ENCODE assay signal across 12 cellular contexts in the genomic region with DNA sequence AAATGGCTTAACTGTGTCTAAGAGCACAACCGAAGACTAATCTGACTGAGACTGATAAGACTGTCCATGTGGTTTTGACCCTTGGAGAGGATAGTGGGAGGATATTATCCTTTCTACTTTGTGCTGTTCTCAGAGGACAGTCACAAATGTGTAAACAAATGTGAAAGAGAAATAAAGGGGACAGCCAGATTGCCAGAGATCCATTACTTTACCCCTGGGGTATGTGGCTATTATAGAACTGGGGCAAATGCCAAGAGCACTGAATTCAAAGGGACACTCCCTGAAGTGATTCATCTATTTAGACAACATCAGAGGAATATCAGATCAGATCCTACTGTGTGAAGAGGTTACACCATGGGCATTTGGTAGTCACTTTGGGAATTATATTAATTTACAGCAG.
A peak's percentile ranks its signal among the peaks of the same experiment; 100 is the strongest.
DNase-seq lines count a peak whose midpoint lies in the region; ATAC-seq, FAIRE-seq and TF ChIP-seq lines count a peak whose summit lies in the region.
"Had no signal": no experiment of that assay in that cellular context is flagged by ENCODE, and none has a peak within 500 bp of the region (broad histone marks: within the 10 kb centered on the region; RNA-seq: fewer than 3 reads in every experiment).

No MANE protein-coding gene starts in this region.

- peak; percentile 17 to 60 for DNase-seq in A549 (ENCODE audit: low read depth in 1 of 2, low spot score in 1 of 2)
- peak; percentile 22 for DNase-seq in HPDE6-E6E7 (ENCODE audit: extremely low spot score)
- no peak for DNase-seq in glutamatergic neuron
- no peak for DNase-seq in amygdala (lab: John Stamatoyannopoulos, UW)
- DNase-seq in AML-193 (lab: John Stamatoyannopoulos, UW): no peak
- DNase-seq: activated T-cell treated with anti-CD3 and anti-CD28 coated beads, Interleukin-2, amount 50 U/mL, for 1 hour; KG1; spleen had no signal

- no peaks in the 10 kb centered on the region for H3K27me3 Mint-ChIP-seq in glutamatergic neuron (ENCODE audit: unreplicated experiment)

- CTCF ChIA-PET in A549 (lab: Yijun Ruan, JAX): no interaction called here

- 9% methylated on average over 1 of the region's 1 CpG for WGBS in A549 (ENCODE audit: missing lambda C conversion rate)

- no peak overlapping the region for H3K4me3 Mint-ChIP-seq in glutamatergic neuron (ENCODE audit: unreplicated experiment)

- peak overlapping the region; percentile 19 for H3K27ac Mint-ChIP-seq in glutamatergic neuron (ENCODE audit: unreplicated experiment)

- TF ChIP-seq CTCF in A549 (IDR thresholded peaks at IDR 0.05) (no peak), glutamatergic neuron (IDR thresholded peaks at IDR 0.05; ENCODE audit: partially characterized antibody, unreplicated experiment) (no peak)

- H3K4me1 Mint-ChIP-seq in glutamatergic neuron (ENCODE audit: low read depth, unreplicated experiment): peaks cover 15% of the 10 kb centered on the region

- peak overlapping the region; percentile 8 to 39; a peak in 1 of 6 replicates for H3K27ac ChIP-seq in A549
- H3K27ac ChIP-seq: VCaP had no signal

- no peaks in the 10 kb centered on the region for H3K9me3 ChIP-seq in A549
- H3K9me3 ChIP-seq: spleen had no signal

- peak in 1 of 2 experiments; percentile 44; a peak in 1 of 5 replicates for TF ChIP-seq EP300 in A549 (IDR thresholded peaks at IDR 0.05)

- H3K4me2 ChIP-seq in A549: peak overlapping the region; percentile 67

- TF ChIP-seq POLR2A in A549 (IDR thresholded peaks at IDR 0.05; ENCODE audit: low read length): no peak

- no peaks in the 10 kb centered on the region for H3K9me3 Mint-ChIP-seq in glutamatergic neuron (ENCODE audit: unreplicated experiment)

- POLR2A ChIA-PET in A549 (lab: Yijun Ruan, JAX): no interaction called here

- no peak overlapping the region for H3K4me3 ChIP-seq in A549
- H3K4me3 ChIP-seq: spleen had no signal

- no peaks in the 10 kb centered on the region for H3K36me3 Mint-ChIP-seq in glutamatergic neuron (ENCODE audit: unreplicated experiment)

- ATAC-seq in A549 (peak; percentile 77 to 89; a peak in 5 of 6 replicates), SK-N-SH treated with all-trans-retinoic acid at 6 μM for 48 hours (peak; percentile 43; the same call in 2 of the 3 replicates), GM21528 (IDR thresholded peaks at IDR 0.05; ENCODE audit: low FRiP score, unreplicated experiment) (no peak), GM21526 (IDR thresholded peaks at IDR 0.05; ENCODE audit: low FRiP score, unreplicated experiment) (no peak)

- FAIRE-seq in A549 (lab: Jason Lieb, UNC): peak; percentile 86

- peaks cover 17% of the 10 kb centered on the region for H3K4me1 ChIP-seq in A549
- H3K4me1 ChIP-seq: spleen had no signal

- TF ChIP-seq RAD21 in A549 (conservative IDR thresholded peaks at IDR 0.05 in 1 of 2, IDR thresholded peaks at IDR 0.05 in 1 of 2): no peak

TF ChIP-seq in A549, 52 proteins besides CTCF, POLR2A, EP300 and RAD21:
- peak; percentile 23 to 53; a peak in 1 of 5 replicates for TF ChIP-seq JUN (IDR thresholded peaks at IDR 0.05)
- no peak for TF ChIP-seq TP53 (CRISPR knock-in tag; IDR thresholded peaks at IDR 0.05)
- TF ChIP-seq GATA3 (IDR thresholded peaks at IDR 0.05; ENCODE audit: borderline replicate concordance): peak; percentile 72
- peak; percentile 48; the same call in 1 of the 2 replicates for TF ChIP-seq FOSL2 (IDR thresholded peaks at IDR 0.05)
- TF ChIP-seq FOSL2 (CRISPR knock-in tag; IDR thresholded peaks at IDR 0.05): peak; percentile 56
- TF ChIP-seq, protein P1, sequence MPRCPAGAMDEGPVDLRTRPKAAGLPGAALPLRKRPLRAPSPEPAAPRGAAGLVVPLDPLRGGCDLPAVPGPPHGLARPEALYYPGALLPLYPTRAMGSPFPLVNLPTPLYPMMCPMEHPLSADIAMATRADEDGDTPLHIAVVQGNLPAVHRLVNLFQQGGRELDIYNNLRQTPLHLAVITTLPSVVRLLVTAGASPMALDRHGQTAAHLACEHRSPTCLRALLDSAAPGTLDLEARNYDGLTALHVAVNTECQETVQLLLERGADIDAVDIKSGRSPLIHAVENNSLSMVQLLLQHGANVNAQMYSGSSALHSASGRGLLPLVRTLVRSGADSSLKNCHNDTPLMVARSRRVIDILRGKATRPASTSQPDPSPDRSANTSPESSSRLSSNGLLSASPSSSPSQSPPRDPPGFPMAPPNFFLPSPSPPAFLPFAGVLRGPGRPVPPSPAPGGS (IDR thresholded peaks at IDR 0.05): 0 out of 3 replicates have a peak, but pooled peaks have one; percentile 48
- TF ChIP-seq JUNB (IDR thresholded peaks at IDR 0.05): peak; percentile 72
- no peak for TF ChIP-seq EHMT2 (IDR thresholded peaks at IDR 0.05; ENCODE audit: low read depth)

TF ChIP-seq in SK-N-SH treated with all-trans-retinoic acid at 6 μM for 48 hours, 23 proteins besides CTCF, POLR2A, EP300 and RAD21:
- no peak for TF ChIP-seq TCF4 (CRISPR knock-in tag; IDR thresholded peaks at IDR 0.05; ENCODE audit: borderline replicate concordance)
- TF ChIP-seq ISL1 (CRISPR knock-in tag; IDR thresholded peaks at IDR 0.05): peak; percentile 77
- TF ChIP-seq SNAI2 (CRISPR knock-in tag; IDR thresholded peaks at IDR 0.05): no peak
- TF ChIP-seq ARNTL (CRISPR knock-in tag; IDR thresholded peaks at IDR 0.05; ENCODE audit: borderline replicate concordance, low read depth): no peak
- TF ChIP-seq, protein P2, sequence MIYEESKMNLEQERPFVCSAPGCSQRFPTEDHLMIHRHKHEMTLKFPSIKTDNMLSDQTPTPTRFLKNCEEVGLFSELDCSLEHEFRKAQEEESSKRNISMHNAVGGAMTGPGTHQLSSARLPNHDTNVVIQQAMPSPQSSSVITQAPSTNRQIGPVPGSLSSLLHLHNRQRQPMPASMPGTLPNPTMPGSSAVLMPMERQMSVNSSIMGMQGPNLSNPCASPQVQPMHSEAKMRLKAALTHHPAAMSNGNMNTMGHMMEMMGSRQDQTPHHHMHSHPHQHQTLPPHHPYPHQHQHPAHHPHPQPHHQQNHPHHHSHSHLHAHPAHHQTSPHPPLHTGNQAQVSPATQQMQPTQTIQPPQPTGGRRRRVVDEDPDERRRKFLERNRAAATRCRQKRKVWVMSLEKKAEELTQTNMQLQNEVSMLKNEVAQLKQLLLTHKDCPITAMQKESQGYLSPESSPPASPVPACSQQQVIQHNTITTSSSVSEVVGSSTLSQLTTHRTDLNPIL (CRISPR knock-in tag; IDR thresholded peaks at IDR 0.05; ENCODE audit: low read depth): no peak
- no peak for TF ChIP-seq TOX (CRISPR knock-in tag; IDR thresholded peaks at IDR 0.05; ENCODE audit: borderline replicate concordance)
TF ChIP-seq in SK-N-SH treated with all-trans-retinoic acid at 6 μM for 48 hours: peak in this region for 1.

Comparison
In these comparisons a context has a peak if more than half of its experiments do, and no peak if none do; other contexts are left out.
1. ATAC-seq: peak in A549 (2 of 2) and SK-N-SH treated with all-trans-retinoic acid at 6 μM for 48 hours (single experiment); none in GM21528 (single experiment) and GM21526 (single experiment).
2. DNase-seq: peak in A549 (2 of 2) and HPDE6-E6E7 (single experiment); none in glutamatergic neuron (single experiment), amygdala (0 of 56) and AML-193 (0 of 2).